In genomic region chr11:93622043-93622442, GRCh38 we compare ENCODE assay signal across 14 cellular contexts. TPM values are rescaled to one million over a fixed set of nuclear protein-coding genes. Genes with fewer than 3 reads are reported as not detected.
DNase-seq lines count a peak whose midpoint lies in the region; ATAC-seq, FAIRE-seq and TF ChIP-seq lines count a peak whose summit lies in the region.
"Had no signal": no experiment of that assay in that cellular context is flagged by ENCODE, and none has a peak within 500 bp of the region (broad histone marks: within the 10 kb centered on the region; RNA-seq: fewer than 3 reads in every experiment).

No MANE protein-coding gene starts in this region.

- in situ Hi-C loops in KBM-7 (cut with MboI; ENCODE audit: low pct_unique_long_range_greater_than_20kb, low sequenced_read_pairs) = no loop called here

- DNase-seq in GM10248 (ENCODE audit: extremely low spot score) = no peak
- peak; percentile 23 for DNase-seq in KBM-7
- DNase-seq in mucosa of descending colon = peak in 1 of 3 donors; percentile 46
- no peak for DNase-seq in NCI-H128 (lab: John Stamatoyannopoulos, UW; ENCODE audit: unreplicated experiment)
- no peak for DNase-seq in AG20443 (ENCODE audit: low spot score)
- DNase-seq in H54 (ENCODE audit: insufficient read length, low spot score) = no peak
- DNase-seq: Calu3, H9, NCI-H1694, NCI-H774, nephron progenitor cell had no signal

- H3K9me3 ChIP-seq in mucosa of descending colon = no peaks in the 10 kb centered on the region

- peak; percentile 43 for ATAC-seq in mucosa of descending colon

- no peaks in the 10 kb centered on the region for H3K36me3 ChIP-seq in mucosa of descending colon (ENCODE audit: low read depth)

- intact Hi-C loops in mucosa of descending colon (cut with DNase I, micrococcal nuclease) = no loop called here

- TF ChIP-seq POLR2A in H54 (IDR thresholded peaks at IDR 0.05; ENCODE audit: low read depth, low read length) = no peak

- POLR2A ChIA-PET in GM10248 (lab: Yijun Ruan, JAX) = no interaction called here

- CTCF ChIA-PET in GM10248 (lab: Yijun Ruan, JAX) = no interaction called here

- peak; percentile 17 for TF ChIP-seq CTCF in GM10248 (IDR thresholded peaks at IDR 0.05; ENCODE audit: control extremely low read depth, extremely low read depth, low read depth, missing control alignments)
- no peak; the same call in 1 of the 2 replicates for TF ChIP-seq CTCF in VCaP (conservative IDR thresholded peaks at IDR 0.05)
- no peak for TF ChIP-seq CTCF in mucosa of descending colon (IDR thresholded peaks at IDR 0.05)

- FAIRE-seq in H54 (lab: Jason Lieb, UNC) = no peak
- FAIRE-seq: astrocyte had no signal

- peaks cover 2% of the 10 kb centered on the region for H3K4me1 ChIP-seq in mucosa of descending colon (ENCODE audit: low read depth)

- no peak overlapping the region for H3K4me3 ChIP-seq in mucosa of descending colon
- H3K4me3 ChIP-seq: skin epidermis had no signal

- H3K27ac ChIP-seq in VCaP = peak overlapping the region; percentile 75; the same call in 1 of the 2 replicates
- H3K27ac ChIP-seq: skin epidermis had no signal

RNA-seq across cellular contexts. Expression of gene CEP295, which starts 39.4 kb away (rescaled TPM):
- 10 to 100 TPM in 2 of 3 donors, 1 to 10 TPM in 1; 9.5 to 11.4 (median 10.2) TPM for total RNA-seq in mucosa of descending colon
